In the genomic region with DNA sequence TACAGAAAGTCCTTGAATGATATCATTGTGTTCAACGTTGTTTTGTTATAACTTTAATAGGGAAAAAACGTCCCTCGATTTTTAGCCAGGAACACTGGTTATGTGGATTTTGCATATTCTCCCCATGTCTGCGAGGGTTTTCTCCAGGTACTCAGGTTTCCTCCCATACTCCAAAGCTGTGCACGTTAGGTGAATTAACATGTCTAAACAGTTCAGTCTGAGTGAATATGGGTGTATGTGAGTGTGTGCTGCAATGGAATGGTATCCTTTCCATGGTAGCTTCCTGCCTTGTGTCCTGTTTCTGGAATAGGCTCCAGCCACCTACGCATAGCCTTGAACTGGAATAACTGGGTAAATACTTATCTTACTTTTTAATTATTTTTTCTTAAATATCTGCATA, we compare ENCODE assay signal across 19 cellular contexts.
"Had no signal": no experiment of that assay in that cellular context is flagged by ENCODE, and none has a peak within 500 bp of the region (broad histone marks: within the 10 kb centered on the region; RNA-seq: fewer than 3 reads in every experiment).

No MANE protein-coding gene starts in this region.

- H3K36me3 ChIP-seq: esophagus squamous epithelium, lower lobe of right lung, neutrophil, pancreas, right lobe of liver, stomach, thyroid gland had no signal

- ATAC-seq: left ventricle myocardium superior; lower lobe of right lung; natural killer cell; pancreas; right lobe of liver; stimulated activated effector memory CD8-positive, alpha-beta T cell treated with anti-CD3 and anti-CD28 coated beads, Interleukin-12 subunit alpha, Interleukin-12 subunit beta, amount 100 ng/mL, for 72 hours had no signal

- H3K4me3 ChIP-seq: coronary artery, esophagus squamous epithelium, lower lobe of right lung, pancreas, right lobe of liver, stomach, thyroid gland had no signal

- H3K27ac ChIP-seq: coronary artery, esophagus squamous epithelium, lower lobe of right lung, neutrophil, pancreas, right lobe of liver, stomach, thyroid gland had no signal

- DNase-seq: dermis blood vessel endothelial cell; effector memory CD4-positive, alpha-beta T cell; erythroblast; esophagus squamous epithelium; hypothalamus; left ventricle myocardium superior; lower lobe of right lung; natural killer cell; pancreas; right lobe of liver; small intestine; stimulated activated CD4-positive, alpha-beta T cell treated with anti-CD3 and anti-CD28 coated beads, Interleukin-2, amount 100 ng/mL, for 24 hours; stimulated activated CD4-positive, alpha-beta T cell treated with anti-CD3 and anti-CD28 coated beads, Interleukin-4, amount 100 ng/mL, for 24 hours; stimulated activated naive CD4-positive, alpha-beta T cell treated with Interleukin-2 at 50 U/mL for 16 hours; stomach; thyroid gland had no signal

- H3K4me1 ChIP-seq: esophagus squamous epithelium, lower lobe of right lung, pancreas, right lobe of liver, stomach, thyroid gland had no signal

- H3K27me3 ChIP-seq: esophagus squamous epithelium, neutrophil, pancreas, right lobe of liver, stomach, thyroid gland had no signal

- H3K9me3 ChIP-seq: esophagus squamous epithelium, lower lobe of right lung, neutrophil, pancreas, right lobe of liver, stomach, thyroid gland had no signal
